In the genomic region with DNA sequence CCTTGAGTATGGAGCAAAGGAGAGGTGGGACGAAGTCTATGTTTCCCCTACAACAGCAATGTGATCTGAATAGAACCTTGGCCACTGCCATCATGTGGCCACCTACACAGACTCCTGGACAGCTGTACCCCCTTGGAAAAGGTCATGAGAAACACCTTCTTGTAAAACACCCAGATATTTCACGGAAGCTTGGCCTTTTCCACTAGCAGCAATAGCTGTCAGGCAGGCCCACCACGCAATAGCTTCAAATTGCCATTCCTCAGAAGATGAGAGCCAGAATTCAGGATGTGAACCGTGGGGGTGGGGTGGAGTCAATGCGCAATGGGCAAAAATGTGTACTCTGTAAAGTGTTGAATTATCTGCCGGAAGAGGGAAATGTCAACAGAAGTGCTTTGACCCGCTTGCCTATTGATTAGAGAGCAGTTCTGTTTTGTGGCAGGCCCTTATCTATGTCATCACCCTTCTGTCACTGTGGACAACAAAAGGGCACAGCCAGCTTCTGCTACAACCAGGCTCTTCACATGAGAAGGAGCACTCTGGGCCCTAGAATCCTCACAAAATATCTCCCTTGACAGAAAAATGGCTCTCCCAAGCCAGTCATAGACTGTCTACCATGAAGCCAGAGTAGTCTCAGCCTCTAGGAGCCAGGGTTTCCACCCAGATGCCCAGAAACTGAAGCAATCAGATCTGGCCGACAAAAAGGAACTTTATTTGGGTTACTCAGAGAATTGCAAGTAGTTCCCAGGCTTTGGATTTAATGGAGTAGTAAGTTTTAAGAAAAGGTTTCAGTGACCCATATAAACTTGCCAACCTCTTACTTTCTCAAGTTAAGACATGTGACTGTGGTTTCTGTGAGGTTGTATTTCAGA, we compare ENCODE assay signal across 1 cellular context.
TF ChIP-seq lines count a peak whose summit lies in the region.

No MANE protein-coding gene starts in this region.

TF ChIP-seq in IMR-90, 13 proteins besides CTCF, POLR2A, EP300 and RAD21 (continued from another document):
- TF ChIP-seq, protein P1, sequence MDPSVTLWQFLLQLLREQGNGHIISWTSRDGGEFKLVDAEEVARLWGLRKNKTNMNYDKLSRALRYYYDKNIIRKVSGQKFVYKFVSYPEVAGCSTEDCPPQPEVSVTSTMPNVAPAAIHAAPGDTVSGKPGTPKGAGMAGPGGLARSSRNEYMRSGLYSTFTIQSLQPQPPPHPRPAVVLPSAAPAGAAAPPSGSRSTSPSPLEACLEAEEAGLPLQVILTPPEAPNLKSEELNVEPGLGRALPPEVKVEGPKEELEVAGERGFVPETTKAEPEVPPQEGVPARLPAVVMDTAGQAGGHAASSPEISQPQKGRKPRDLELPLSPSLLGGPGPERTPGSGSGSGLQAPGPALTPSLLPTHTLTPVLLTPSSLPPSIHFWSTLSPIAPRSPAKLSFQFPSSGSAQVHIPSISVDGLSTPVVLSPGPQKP (IDR thresholded peaks at IDR 0.05; ENCODE audit: borderline replicate concordance, low read depth, low read length) = no peak
